Comparison of ENCODE assay signal across 8 cellular contexts in genomic region chr19:57280913-57281425, GRCh38. TPM values are rescaled to one million over a fixed set of nuclear protein-coding genes. Genes with fewer than 3 reads are reported as not detected.
DNase-seq lines count a peak whose midpoint lies in the region; ATAC-seq, FAIRE-seq and TF ChIP-seq lines count a peak whose summit lies in the region.

No MANE protein-coding gene starts in this region.

- ATAC-seq in GM23338 (no peak), gastrocnemius medialis (peak in 1 of 2 donors; percentile 2), HG02588 (IDR thresholded peaks at IDR 0.05; ENCODE audit: unreplicated experiment) (no peak)

- H3K27ac Mint-ChIP-seq in GM23338 (no peak overlapping the region), progenitor cell of endocrine pancreas (no peak overlapping the region)

- H4K20me1 ChIP-seq in GM23338 (replicated peaks; ENCODE audit: insufficient read depth): peaks cover 35% of the 10 kb centered on the region

- peaks cover 18% of the 10 kb centered on the region for H3K36me3 ChIP-seq in GM23338 (ENCODE audit: insufficient read depth)
- H3K36me3 ChIP-seq in gastrocnemius medialis: peaks cover 0 to 24% of the 10 kb centered on the region in 2 donors

- H2AFZ ChIP-seq in GM23338: 0 out of 2 replicates have a peak overlapping the region, but pooled peaks have one; percentile 74

- TF ChIP-seq POLR2A in gastrocnemius medialis (IDR thresholded peaks at IDR 0.05): no peak

- H3K27me3 ChIP-seq in GM23338 (ENCODE audit: insufficient read depth) (no peaks in the 10 kb centered on the region), gastrocnemius medialis (no peaks in the 10 kb centered on the region)

- H3K4me1 ChIP-seq in GM23338 (ENCODE audit: insufficient read depth): peaks cover 13% of the 10 kb centered on the region
- peaks cover 31 to 46% of the 10 kb centered on the region in 2 donors for H3K4me1 ChIP-seq in gastrocnemius medialis

- H3K79me2 ChIP-seq in GM23338 (replicated peaks; ENCODE audit: insufficient read depth): peaks cover 56% of the 10 kb centered on the region

- H3K9me2 ChIP-seq in GM23338 (ENCODE audit: insufficient read depth): no peaks in the 10 kb centered on the region

- H3K27ac ChIP-seq in GM23338 (ENCODE audit: low read depth): peak overlapping the region; percentile 88
- peak overlapping the region; percentile 93 to 99 (median 96) for H3K27ac ChIP-seq in gastrocnemius medialis

- intact Hi-C loops in gastrocnemius medialis (cut with DNase I; ENCODE audit: low total_unique reads): loop anchor here (1.0 to 10.0 kb wide), 9 partner anchors 8 to 224 kb away; partner anchors contain the start of genes TRAPPC2B, ZNF17, ZNF264 and ZNF543

- H3K9me3 Mint-ChIP-seq in GM23338 (no peaks in the 10 kb centered on the region; the same call in 2 of the 3 replicates), progenitor cell of endocrine pancreas (ENCODE audit: low read depth) (no peaks in the 10 kb centered on the region)

- peaks cover 11% of the 10 kb centered on the region for H3K4me1 Mint-ChIP-seq in GM23338
- peaks cover 17% of the 10 kb centered on the region for H3K4me1 Mint-ChIP-seq in progenitor cell of endocrine pancreas (ENCODE audit: low read depth)

- DNase-seq in COLO668 (lab: John Stamatoyannopoulos, UW; ENCODE audit: unreplicated experiment): peak; percentile 17
- DNase-seq in GM23338 (ENCODE audit: low spot score): no peak
- DNase-seq in T-helper 1 cell: peak in 4 of 5 donors; percentile 6 to 28 (median 22)
- DNase-seq in fibroblast of mammary gland (ENCODE audit: low read depth): peak; percentile 7
- DNase-seq in gastrocnemius medialis: no peak
- no peak for DNase-seq in progenitor cell of endocrine pancreas (ENCODE audit: low spot score, unreplicated experiment)
- DNase-seq in D721Med (ENCODE audit: insufficient read length, low spot score): no peak

- H3K4me3 ChIP-seq in GM23338: peak overlapping the region; percentile 68
- H3K4me3 ChIP-seq in fibroblast of mammary gland (ENCODE audit: control insufficient read depth, low read depth, low read length): peak overlapping the region; percentile 64
- H3K4me3 ChIP-seq in gastrocnemius medialis: peak overlapping the region; percentile 96 to 97 (median 96)

- peak overlapping the region; percentile 100 for H3K4me2 ChIP-seq in GM23338

- peaks cover 9% of the 10 kb centered on the region for H3K27me3 Mint-ChIP-seq in GM23338 (ENCODE audit: insufficient read depth, low read depth, poor library complexity)
- no peaks in the 10 kb centered on the region for H3K27me3 Mint-ChIP-seq in progenitor cell of endocrine pancreas

- H3K4me3 Mint-ChIP-seq in GM23338: no peak overlapping the region
- no peak overlapping the region for H3K4me3 Mint-ChIP-seq in progenitor cell of endocrine pancreas (ENCODE audit: low read depth)

- H3K36me3 Mint-ChIP-seq in GM23338 (ENCODE audit: low read depth) (peaks cover 47% of the 10 kb centered on the region), progenitor cell of endocrine pancreas (ENCODE audit: insufficient read depth) (peaks cover 10% of the 10 kb centered on the region)

- TF ChIP-seq CTCF in GM23338 (conservative IDR thresholded peaks at IDR 0.05; ENCODE audit: low read depth in 2 of 2): no peak
- TF ChIP-seq CTCF in fibroblast of mammary gland (conservative IDR thresholded peaks at IDR 0.05; ENCODE audit: control insufficient read depth, insufficient read depth, low read depth, low read length): no peak
- TF ChIP-seq CTCF in gastrocnemius medialis (IDR thresholded peaks at IDR 0.05 in 4 of 5, conservative IDR thresholded peaks at IDR 0.05 in 1 of 5): no peak
- no peak for TF ChIP-seq CTCF in progenitor cell of endocrine pancreas (IDR thresholded peaks at IDR 0.05; ENCODE audit: unreplicated experiment)
- no peak for TF ChIP-seq CTCF in D721Med (IDR thresholded peaks at IDR 0.05; ENCODE audit: insufficient read depth, missing control alignments)

- no peak for FAIRE-seq in D721Med (lab: Jason Lieb, UNC)

- in situ Hi-C loops in gastrocnemius medialis (cut with MboI; ENCODE audit: low sequenced_read_pairs in 4 of 4): loop anchor here in 1 of 4 donors (5.0 kb wide), 1 partner anchor 71 kb away; the partner anchor contains the start of gene ZNF304

- no peaks in the 10 kb centered on the region for H3K9me3 ChIP-seq in gastrocnemius medialis

- no peaks in the 10 kb centered on the region for H3F3A ChIP-seq in GM23338 (replicated peaks; ENCODE audit: low read depth)

TF ChIP-seq in GM23338, 12 proteins besides CTCF, POLR2A, EP300 and RAD21:
- TF ChIP-seq, protein P1, sequence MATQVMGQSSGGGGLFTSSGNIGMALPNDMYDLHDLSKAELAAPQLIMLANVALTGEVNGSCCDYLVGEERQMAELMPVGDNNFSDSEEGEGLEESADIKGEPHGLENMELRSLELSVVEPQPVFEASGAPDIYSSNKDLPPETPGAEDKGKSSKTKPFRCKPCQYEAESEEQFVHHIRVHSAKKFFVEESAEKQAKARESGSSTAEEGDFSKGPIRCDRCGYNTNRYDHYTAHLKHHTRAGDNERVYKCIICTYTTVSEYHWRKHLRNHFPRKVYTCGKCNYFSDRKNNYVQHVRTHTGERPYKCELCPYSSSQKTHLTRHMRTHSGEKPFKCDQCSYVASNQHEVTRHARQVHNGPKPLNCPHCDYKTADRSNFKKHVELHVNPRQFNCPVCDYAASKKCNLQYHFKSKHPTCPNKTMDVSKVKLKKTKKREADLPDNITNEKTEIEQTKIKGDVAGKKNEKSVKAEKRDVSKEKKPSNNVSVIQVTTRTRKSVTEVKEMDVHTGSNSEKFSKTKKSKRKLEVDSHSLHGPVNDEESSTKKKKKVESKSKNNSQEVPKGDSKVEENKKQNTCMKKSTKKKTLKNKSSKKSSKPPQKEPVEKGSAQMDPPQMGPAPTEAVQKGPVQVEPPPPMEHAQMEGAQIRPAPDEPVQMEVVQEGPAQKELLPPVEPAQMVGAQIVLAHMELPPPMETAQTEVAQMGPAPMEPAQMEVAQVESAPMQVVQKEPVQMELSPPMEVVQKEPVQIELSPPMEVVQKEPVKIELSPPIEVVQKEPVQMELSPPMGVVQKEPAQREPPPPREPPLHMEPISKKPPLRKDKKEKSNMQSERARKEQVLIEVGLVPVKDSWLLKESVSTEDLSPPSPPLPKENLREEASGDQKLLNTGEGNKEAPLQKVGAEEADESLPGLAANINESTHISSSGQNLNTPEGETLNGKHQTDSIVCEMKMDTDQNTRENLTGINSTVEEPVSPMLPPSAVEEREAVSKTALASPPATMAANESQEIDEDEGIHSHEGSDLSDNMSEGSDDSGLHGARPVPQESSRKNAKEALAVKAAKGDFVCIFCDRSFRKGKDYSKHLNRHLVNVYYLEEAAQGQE (IDR thresholded peaks at IDR 0.05; ENCODE audit: unreplicated experiment): no peak
- TF ChIP-seq, protein P2, sequence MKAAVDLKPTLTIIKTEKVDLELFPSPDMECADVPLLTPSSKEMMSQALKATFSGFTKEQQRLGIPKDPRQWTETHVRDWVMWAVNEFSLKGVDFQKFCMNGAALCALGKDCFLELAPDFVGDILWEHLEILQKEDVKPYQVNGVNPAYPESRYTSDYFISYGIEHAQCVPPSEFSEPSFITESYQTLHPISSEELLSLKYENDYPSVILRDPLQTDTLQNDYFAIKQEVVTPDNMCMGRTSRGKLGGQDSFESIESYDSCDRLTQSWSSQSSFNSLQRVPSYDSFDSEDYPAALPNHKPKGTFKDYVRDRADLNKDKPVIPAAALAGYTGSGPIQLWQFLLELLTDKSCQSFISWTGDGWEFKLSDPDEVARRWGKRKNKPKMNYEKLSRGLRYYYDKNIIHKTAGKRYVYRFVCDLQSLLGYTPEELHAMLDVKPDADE (IDR thresholded peaks at IDR 0.05): no peak

RNA-seq across cellular contexts. Expression of gene ZNF460, which starts 0.7 kb away (rescaled TPM):
- total RNA-seq in GM23338 (2014; rRNA removed; shearing (Covaris generic)): 79.6 and 81.7 TPM in 2 replicates
- 3.0 and 3.4 TPM in 2 replicates for polyA plus RNA-seq in GM23338 (2016; fragmentation: Nextera tagmentation; extraction: Ambion mirVana)
- total RNA-seq in gastrocnemius medialis (10 to 100 TPM; 20.2 to 63.3 (median 42.3) TPM), progenitor cell of endocrine pancreas (58.3 and 61.3 TPM in 2 replicates)

RNA-seq across cellular contexts. Expression of gene ZNF543, which starts 39.3 kb away (rescaled TPM):
- total RNA-seq in GM23338 (2014; rRNA removed; shearing (Covaris generic)): 10.3 and 12.6 TPM in 2 replicates
- polyA plus RNA-seq in GM23338 (2016; fragmentation: Nextera tagmentation; extraction: Ambion mirVana): 2.4 and 3.1 TPM in 2 replicates
- total RNA-seq in gastrocnemius medialis (10 to 100 TPM in 1 of 4 donors, 1 to 10 TPM in 3; 5.8 to 11.5 (median 8.3) TPM), progenitor cell of endocrine pancreas (10.1 and 10.5 TPM in 2 replicates)

RNA-seq across cellular contexts. Expression of gene ZNF805, which starts 40.5 kb away (rescaled TPM):
- total RNA-seq in GM23338 (2014; rRNA removed; shearing (Covaris generic)): 18.5 and 19.0 TPM in 2 replicates
- polyA plus RNA-seq in GM23338 (2016; fragmentation: Nextera tagmentation; extraction: Ambion mirVana): 1.3 and 1.7 TPM in 2 replicates
- 10 to 100 TPM in 2 of 4 donors, 1 to 10 TPM in 2; 9.3 to 20.2 (median 14.8) TPM for total RNA-seq in gastrocnemius medialis
- total RNA-seq in progenitor cell of endocrine pancreas: 15.6 and 16.3 TPM in 2 replicates

RNA-seq across cellular contexts. Expression of gene AURKC, which starts 50.1 kb away (rescaled TPM):
- 2.4 and 6.7 TPM in 2 replicates for total RNA-seq in GM23338 (2014; rRNA removed; shearing (Covaris generic))
- 3.2 and 4.9 TPM in 2 replicates for polyA plus RNA-seq in GM23338 (2016; fragmentation: Nextera tagmentation; extraction: Ambion mirVana)
- 1 to 10 TPM in 1 of 4 donors, under 1 TPM in 2, not detected in 1; 0.42 to 2.7 (median 0.76) TPM for total RNA-seq in gastrocnemius medialis
- 0.89 and 1.6 TPM in 2 replicates for total RNA-seq in progenitor cell of endocrine pancreas

Comparison
In these comparisons a context has a peak if more than half of its experiments do, and no peak if none do; other contexts are left out.
1. DNase-seq: peak in COLO668 (single experiment), T-helper 1 cell (4 of 5) and fibroblast of mammary gland (single experiment); none in GM23338 (single experiment), gastrocnemius medialis (0 of 2), progenitor cell of endocrine pancreas (single experiment) and D721Med (single experiment).
2. Peak in every context shown above with its lines, with median percentiles within 50 percentile points of each other: H3K4me3 ChIP-seq.